16 cellular contexts compared by ENCODE assay signal in the genomic region with DNA sequence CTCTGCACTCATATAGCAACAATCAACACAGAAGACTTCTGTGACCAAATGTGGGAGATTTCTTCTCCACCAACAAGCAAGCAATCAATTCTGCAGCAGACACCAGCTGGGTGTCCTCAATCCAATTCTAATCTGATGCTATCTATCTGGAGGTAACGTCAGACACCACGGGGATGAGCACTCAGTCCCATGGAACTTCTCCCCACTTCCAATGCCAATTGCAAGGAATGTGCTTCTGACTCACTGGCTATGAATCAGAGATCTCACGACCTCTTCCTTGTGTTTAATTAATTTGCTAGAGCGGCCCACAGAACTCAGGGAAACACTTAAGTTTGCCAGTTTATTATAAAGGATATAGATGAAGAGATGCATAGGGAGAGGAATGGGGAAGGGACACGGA.
DNase-seq lines count a peak whose midpoint lies in the region; ATAC-seq, FAIRE-seq and TF ChIP-seq lines count a peak whose summit lies in the region.
"Had no signal": no experiment of that assay in that cellular context is flagged by ENCODE, and none has a peak within 500 bp of the region (broad histone marks: within the 10 kb centered on the region; RNA-seq: fewer than 3 reads in every experiment).

No MANE protein-coding gene starts in this region.

- TF ChIP-seq CTCF in bronchial epithelial cell (IDR thresholded peaks at IDR 0.05; ENCODE audit: insufficient read depth, low read length, severe bottlenecking) = no peak

- H2BK15ac ChIP-seq in mesendoderm (replicated peaks; ENCODE audit: low read depth) = no peak overlapping the region

- no peaks in the 10 kb centered on the region for H3K4me1 ChIP-seq in mesendoderm (ENCODE audit: control insufficient read depth, low read depth, low read length)

- H3K79me2 ChIP-seq in mesendoderm (ENCODE audit: control insufficient read depth, insufficient read depth, low read length) = no peaks in the 10 kb centered on the region

- H2BK5ac ChIP-seq in mesendoderm (ENCODE audit: low read length) = no peak overlapping the region

- no peak overlapping the region for H2BK120ac ChIP-seq in mesendoderm (ENCODE audit: low read depth, low read length)

- DNase-seq in Caki2 (ENCODE audit: low read depth) (peak; percentile 85), NCI-H226 (peak; percentile 72), bronchial epithelial cell (ENCODE audit: low read depth) (peak; percentile 88), mesendoderm (peak; percentile 21), GF-D8 (lab: John Stamatoyannopoulos, UW) (no peak), KG1 (lab: John Stamatoyannopoulos, UW) (no peak)
- DNase-seq: activated CD4-positive, alpha-beta T cell treated with anti-CD3 and anti-CD28 coated beads, Interleukin-2, amount 10 ng/mL, durations not matched to agents 7 days and 5 days; caudate nucleus; CD4-positive, alpha-beta memory T cell; immature natural killer cell; NCI-H2081 treated with DMSO at 0.1 percent for 48 hours; substantia nigra had no signal

- no peak overlapping the region for H3K4ac ChIP-seq in mesendoderm (ENCODE audit: low read depth, low read length)

- H3K4me3 ChIP-seq in bronchial epithelial cell (ENCODE audit: low read depth, low read length) = no peak overlapping the region
- no peak overlapping the region for H3K4me3 ChIP-seq in mesendoderm (ENCODE audit: low read length)

- H3K56ac ChIP-seq in mesendoderm (ENCODE audit: low read length) = no peak overlapping the region

- H3K4me3 Mint-ChIP-seq in stimulated activated memory B cell treated with anti-CD40 and anti-IgM and Interleukin-4, amounts not matched to agents 10 μg/mL and 1 μg/mL and 100 μg/mL, for 72 hours = no peak overlapping the region
- H3K4me3 Mint-ChIP-seq: activated CD4-positive, alpha-beta T cell treated with anti-CD3 and anti-CD28 coated beads, Interleukin-2, amount 10 ng/mL, durations not matched to agents 7 days and 5 days; CD4-positive, alpha-beta memory T cell; immature natural killer cell; T-helper 1 cell treated with Interleukin-12 subunit alpha and Interleukin-12 subunit beta and Interleukin-4 antibody, amounts not matched to agents 30 μg/mL and 1 μg/mL, for 36 hours had no signal

- H3K36me3 Mint-ChIP-seq in stimulated activated memory B cell treated with anti-CD40 and anti-IgM and Interleukin-4, amounts not matched to agents 10 μg/mL and 1 μg/mL and 100 μg/mL, for 72 hours = no peaks in the 10 kb centered on the region
- H3K36me3 Mint-ChIP-seq: CD4-positive, alpha-beta memory T cell; immature natural killer cell had no signal

- H3K9me3 Mint-ChIP-seq in stimulated activated memory B cell treated with anti-CD40 and anti-IgM and Interleukin-4, amounts not matched to agents 10 μg/mL and 1 μg/mL and 100 μg/mL, for 72 hours = no peaks in the 10 kb centered on the region
- H3K9me3 Mint-ChIP-seq: activated CD4-positive, alpha-beta T cell treated with anti-CD3 and anti-CD28 coated beads, Interleukin-2, amount 10 ng/mL, durations not matched to agents 7 days and 5 days; activated T-helper 2 cell treated with anti-CD3 and anti-CD28 coated beads, Interferon-gamma antibody, Interleukin-2, Interleukin-4, amounts not matched to agents 10 μg/mL and 5 μg/mL and 100 μg/mL, durations not matched to agents 14 hours and 24 hours and 36 hours; CD4-positive, alpha-beta memory T cell; immature natural killer cell; T-helper 1 cell treated with Interleukin-12 subunit alpha and Interleukin-12 subunit beta and Interleukin-4 antibody, amounts not matched to agents 30 μg/mL and 1 μg/mL, for 36 hours had no signal

- no peak overlapping the region for H3K4me2 ChIP-seq in mesendoderm (ENCODE audit: low read length)

- H4K8ac ChIP-seq in mesendoderm (ENCODE audit: low read depth, low read length) = no peak overlapping the region

- no peak overlapping the region for H3K9ac ChIP-seq in mesendoderm (ENCODE audit: low read length)

- H3K18ac ChIP-seq in mesendoderm (ENCODE audit: low read length) = no peak overlapping the region

- in situ Hi-C loops in Caki2 (cut with HindIII; ENCODE audit: low pct_unique_long_range_greater_than_20kb, low sequenced_read_pairs) = no loop called here

- no CpG with 5 or more reads among the region's 5 CpGs for WGBS in mesendoderm (ENCODE audit: extremely low coverage, insufficient coverage, low lambda C conversion rate)

- H3K27ac Mint-ChIP-seq in stimulated activated memory B cell treated with anti-CD40 and anti-IgM and Interleukin-4, amounts not matched to agents 10 μg/mL and 1 μg/mL and 100 μg/mL, for 72 hours = no peak overlapping the region
- H3K27ac Mint-ChIP-seq: activated CD4-positive, alpha-beta T cell treated with anti-CD3 and anti-CD28 coated beads, Interleukin-2, amount 10 ng/mL, durations not matched to agents 7 days and 5 days; activated T-helper 2 cell treated with anti-CD3 and anti-CD28 coated beads, Interferon-gamma antibody, Interleukin-2, Interleukin-4, amounts not matched to agents 10 μg/mL and 5 μg/mL and 100 μg/mL, durations not matched to agents 14 hours and 24 hours and 36 hours; CD4-positive, alpha-beta memory T cell; immature natural killer cell; T-helper 1 cell treated with Interleukin-12 subunit alpha and Interleukin-12 subunit beta and Interleukin-4 antibody, amounts not matched to agents 30 μg/mL and 1 μg/mL, for 36 hours had no signal

- H3K27ac ChIP-seq in mesendoderm (ENCODE audit: low read depth, low read length) = no peak overlapping the region

- H4K5ac ChIP-seq in mesendoderm (ENCODE audit: low read length) = no peak overlapping the region

- peaks cover 13% of the 10 kb centered on the region for H3K4me1 Mint-ChIP-seq in stimulated activated memory B cell treated with anti-CD40 and anti-IgM and Interleukin-4, amounts not matched to agents 10 μg/mL and 1 μg/mL and 100 μg/mL, for 72 hours
- H3K4me1 Mint-ChIP-seq: activated CD4-positive, alpha-beta T cell treated with anti-CD3 and anti-CD28 coated beads, Interleukin-2, amount 10 ng/mL, durations not matched to agents 7 days and 5 days; immature natural killer cell had no signal

- no peak for ATAC-seq in GM19463 (IDR thresholded peaks at IDR 0.05; ENCODE audit: unreplicated experiment)
- ATAC-seq in stimulated activated memory B cell treated with anti-CD40 and anti-IgM and Interleukin-4, amounts not matched to agents 10 μg/mL and 1 μg/mL and 100 μg/mL, for 72 hours = no peak

- H3K27me3 ChIP-seq in bronchial epithelial cell (ENCODE audit: control insufficient read depth, insufficient read depth, low read length) (no peaks in the 10 kb centered on the region), mesendoderm (ENCODE audit: insufficient read depth, low read length, poor library complexity) (peaks cover 3% of the 10 kb centered on the region)

- no peak overlapping the region for H3K23ac ChIP-seq in mesendoderm (ENCODE audit: low read length)

- no peak overlapping the region for H2AK5ac ChIP-seq in mesendoderm (ENCODE audit: low read length)

- peaks cover 9% of the 10 kb centered on the region for H3K27me3 Mint-ChIP-seq in stimulated activated memory B cell treated with anti-CD40 and anti-IgM and Interleukin-4, amounts not matched to agents 10 μg/mL and 1 μg/mL and 100 μg/mL, for 72 hours

- H3K79me1 ChIP-seq in mesendoderm (ENCODE audit: low read length) = no peaks in the 10 kb centered on the region

- FAIRE-seq in bronchial epithelial cell (lab: Jason Lieb, UNC) = peak; percentile 23

- H3K36me3 ChIP-seq in bronchial epithelial cell (ENCODE audit: control insufficient read depth, insufficient read depth, low read length) (no peaks in the 10 kb centered on the region), mesendoderm (ENCODE audit: control insufficient read depth, insufficient read depth, low read length) (no peaks in the 10 kb centered on the region)

Comparison
In these comparisons a context has a peak if more than half of its experiments do, and no peak if none do; other contexts are left out.
1. DNase-seq: peak in Caki2 (single experiment), NCI-H226 (single experiment), bronchial epithelial cell (single experiment) and mesendoderm (single experiment); none in GF-D8 (single experiment) and KG1 (single experiment).